ENCODE assay signal across 37 cellular contexts in genomic region chr3:155129396-155129795, GRCh38. TPM values are rescaled to one million over a fixed set of nuclear protein-coding genes. Genes with fewer than 3 reads are reported as not detected.
"Had no signal": no experiment of that assay in that cellular context is flagged by ENCODE, and none has a peak within 500 bp of the region (broad histone marks: within the 10 kb centered on the region; RNA-seq: fewer than 3 reads in every experiment).

No MANE protein-coding gene starts in this region.

- H3K4me1 ChIP-seq: body of pancreas, Peyer's patch had no signal

- H3K27me3 Mint-ChIP-seq: activated CD8-positive, alpha-beta T cell treated with anti-CD3 and anti-CD28 coated beads for 36 hours; activated naive CD4-positive, alpha-beta T cell treated with anti-CD3 and anti-CD28 coated beads, Interleukin-2, amount 50 U/mL, for 24 hours; activated naive CD8-positive, alpha-beta T cell treated with anti-CD3 and anti-CD28 coated beads, Interleukin-2, amount 10 ng/mL, durations not matched to agents 7 days and 5 days; activated T-helper 17 cell treated with anti-CD3 and anti-CD28 coated beads, Interleukin-2, amount 50 U/mL, for 72 hours had no signal

- H3K27ac ChIP-seq: body of pancreas, Peyer's patch, RWPE1, VCaP had no signal

- H3K27me3 ChIP-seq: body of pancreas, Peyer's patch had no signal

- ATAC-seq: activated CD8-positive, alpha-beta T cell treated with anti-CD3 and anti-CD28 coated beads for 36 hours; activated T-cell treated with anti-CD3 and anti-CD28 coated beads, Interleukin-2, amount 50 U/mL, for 72 hours; activated T-helper 17 cell treated with anti-CD3 and anti-CD28 coated beads, Interleukin-2, amount 50 U/mL, for 72 hours; body of pancreas; PC-3; Right ventricle myocardium inferior; SK-N-SH treated with all-trans-retinoic acid at 6 μM for 48 hours had no signal

- H3K36me3 ChIP-seq: MG63 had no signal

- H3K9me3 ChIP-seq: body of pancreas, MG63, Peyer's patch had no signal

- H3K27ac Mint-ChIP-seq: activated CD8-positive, alpha-beta T cell treated with anti-CD3 and anti-CD28 coated beads for 36 hours; activated naive CD4-positive, alpha-beta T cell treated with anti-CD3 and anti-CD28 coated beads, Interleukin-2, amount 50 U/mL, for 24 hours; activated naive CD8-positive, alpha-beta T cell treated with anti-CD3 and anti-CD28 coated beads, Interleukin-2, amount 10 ng/mL, durations not matched to agents 7 days and 5 days; activated T-cell treated with anti-CD3 and anti-CD28 coated beads, Interleukin-2, amount 50 U/mL, for 72 hours; activated T-helper 17 cell treated with anti-CD3 and anti-CD28 coated beads, Interleukin-2, amount 50 U/mL, for 72 hours had no signal

- H3K4me3 ChIP-seq: body of pancreas, MG63, Peyer's patch had no signal

- H3K4me3 Mint-ChIP-seq: activated CD8-positive, alpha-beta T cell treated with anti-CD3 and anti-CD28 coated beads for 36 hours; activated naive CD4-positive, alpha-beta T cell treated with anti-CD3 and anti-CD28 coated beads, Interleukin-2, amount 50 U/mL, for 24 hours; activated naive CD8-positive, alpha-beta T cell treated with anti-CD3 and anti-CD28 coated beads, Interleukin-2, amount 10 ng/mL, durations not matched to agents 7 days and 5 days; activated T-cell treated with anti-CD3 and anti-CD28 coated beads, Interleukin-2, amount 50 U/mL, for 72 hours; activated T-helper 17 cell treated with anti-CD3 and anti-CD28 coated beads, Interleukin-2, amount 50 U/mL, for 72 hours had no signal

- H3K4me1 Mint-ChIP-seq: activated naive CD4-positive, alpha-beta T cell treated with anti-CD3 and anti-CD28 coated beads, Interleukin-2, amount 50 U/mL, for 24 hours; activated naive CD8-positive, alpha-beta T cell treated with anti-CD3 and anti-CD28 coated beads, Interleukin-2, amount 10 ng/mL, durations not matched to agents 7 days and 5 days; activated T-helper 17 cell treated with anti-CD3 and anti-CD28 coated beads, Interleukin-2, amount 50 U/mL, for 72 hours had no signal

- H3K9me3 Mint-ChIP-seq: activated CD8-positive, alpha-beta T cell treated with anti-CD3 and anti-CD28 coated beads for 36 hours; activated naive CD8-positive, alpha-beta T cell treated with anti-CD3 and anti-CD28 coated beads, Interleukin-2, amount 10 ng/mL, durations not matched to agents 7 days and 5 days had no signal

- H3K36me3 Mint-ChIP-seq: activated naive CD4-positive, alpha-beta T cell treated with anti-CD3 and anti-CD28 coated beads, Interleukin-2, amount 50 U/mL, for 24 hours; activated naive CD8-positive, alpha-beta T cell treated with anti-CD3 and anti-CD28 coated beads, Interleukin-2, amount 10 ng/mL, durations not matched to agents 7 days and 5 days had no signal

- DNase-seq: activated CD4-positive, alpha-beta T cell treated with anti-CD3 and anti-CD28 coated beads for 1 hour; activated CD4-positive, alpha-beta T cell treated with anti-CD3 and anti-CD28 coated beads for 48 hours; activated CD4-positive, CD25-positive, alpha-beta regulatory T cell; activated CD8-positive, alpha-beta T cell treated with anti-CD3 and anti-CD28 coated beads for 36 hours; activated effector memory CD4-positive, alpha-beta T cell treated with anti-CD3 and anti-CD28 coated beads, Interleukin-2, amount 50 U/mL, for 16 hours; activated naive CD4-positive, alpha-beta T cell; activated naive CD8-positive, alpha-beta T cell treated with anti-CD3 and anti-CD28 coated beads, Interleukin-2, amount 10 ng/mL, durations not matched to agents 7 days and 5 days; activated T-cell treated with anti-CD3 and anti-CD28 coated beads, Interleukin-2, amount 50 U/mL, for 1 hour; activated T-cell treated with anti-CD3 and anti-CD28 coated beads, Interleukin-2, amount 50 U/mL, for 72 hours; body of pancreas; caudate nucleus; Kasumi-1; KBM-7; MG63; NCI-H1048; NCI-H1105 treated with DMSO at 0.1 percent for 48 hours; NCI-H1436; NCI-H1694; NCI-H1930; NCI-H2081 treated with DMSO at 0.1 percent for 48 hours; NCI-H345; NCI-H524 treated with DMSO at 0.1 percent for 48 hours; PC-3; Peyer's patch; SIG-M5; SW 1271; T-helper 1 cell; T-helper 2 cell; T-helper 9 cell had no signal

RNA-seq across cellular contexts. Expression of gene MME, which starts 49.3 kb away (rescaled TPM):
- total RNA-seq: activated CD8-positive, alpha-beta memory T cell treated with anti-CD3 and anti-CD28 coated beads for 36 hours; activated CD8-positive, alpha-beta T cell treated with anti-CD3 and anti-CD28 coated beads for 36 hours; activated T-cell treated with anti-CD3 and anti-CD28 coated beads, Interleukin-2, amount 50 U/mL, for 72 hours; activated T-helper 17 cell treated with anti-CD3 and anti-CD28 coated beads, Interleukin-2, amount 50 U/mL, for 72 hours; NCI-H460 had no signal
